In the genomic region with DNA sequence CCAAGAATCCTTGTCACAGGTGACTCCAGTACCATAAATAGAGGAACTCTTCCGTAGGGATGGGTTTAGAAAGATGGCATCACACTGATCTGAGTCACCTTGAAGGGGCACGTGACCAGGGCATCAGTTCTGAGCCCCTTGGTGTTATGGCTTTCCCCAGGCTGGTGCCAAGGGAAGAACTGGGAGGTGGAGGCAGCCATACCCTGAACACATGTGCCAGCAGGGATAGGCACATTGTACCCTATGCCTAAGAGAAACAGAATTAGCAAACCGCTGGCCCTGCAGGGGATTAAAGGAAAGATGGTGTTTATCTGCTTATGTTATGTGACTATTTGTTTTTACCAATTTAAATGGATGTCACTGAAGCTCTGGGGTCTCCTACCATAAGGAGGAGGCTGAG, we compare ENCODE assay signal across 23 cellular contexts.
A peak's percentile ranks its signal among the peaks of the same experiment; 100 is the strongest.
DNase-seq lines count a peak whose midpoint lies in the region; ATAC-seq, FAIRE-seq and TF ChIP-seq lines count a peak whose summit lies in the region.
"Had no signal": no experiment of that assay in that cellular context is flagged by ENCODE, and none has a peak within 500 bp of the region (broad histone marks: within the 10 kb centered on the region; RNA-seq: fewer than 3 reads in every experiment).

No MANE protein-coding gene starts in this region.

- no peak overlapping the region for H3K4ac ChIP-seq in H1 (replicated peaks; ENCODE audit: insufficient read length, low read depth, low read length)

- ATAC-seq in GM21786 (IDR thresholded peaks at IDR 0.05; ENCODE audit: unreplicated experiment), result no peak
- ATAC-seq: A549, HCT116, Panc1 had no signal

- no peak for FAIRE-seq in H1 (lab: Jason Lieb, UNC)
- FAIRE-seq: A549, GM12891 had no signal

- no peak overlapping the region for H3K27ac ChIP-seq in BLaER1 treated with 17β-estradiol and CSF1 and Interleukin-3, amounts not matched to agents 10 nM and 100 nM
- H3K27ac ChIP-seq in H1 (ENCODE audit: low read depth, low read length) (no peak overlapping the region), parathyroid adenoma (no peak overlapping the region)
- H3K27ac ChIP-seq: A549, SK-N-MC had no signal

- H2BK12ac ChIP-seq in H1 (ENCODE audit: low read depth, low read length), result no peak overlapping the region

- H3K23ac ChIP-seq in H1 (ENCODE audit: insufficient read length), result no peak overlapping the region

- H2AK5ac ChIP-seq in H1 (ENCODE audit: low read depth, low read length), result no peak overlapping the region

- H3K18ac ChIP-seq in H1 (ENCODE audit: extremely low read depth, low read length), result no peak overlapping the region

- no peak overlapping the region for H3K14ac ChIP-seq in H1 (ENCODE audit: insufficient read length)

- no peak for TF ChIP-seq POLR2A in H1 (IDR thresholded peaks at IDR 0.05; ENCODE audit: control extremely low read depth in 1 of 2, low read depth in 2 of 2, low read length in 2 of 2)

- no peak for TF ChIP-seq EP300 in Ishikawa (IDR thresholded peaks at IDR 0.05; ENCODE audit: borderline replicate concordance)
- no peak for TF ChIP-seq EP300 in H1 (IDR thresholded peaks at IDR 0.05; ENCODE audit: borderline replicate concordance in 1 of 2, low read depth in 2 of 2, low read length in 2 of 2)

- no peak overlapping the region for H4K91ac ChIP-seq in H1 (replicated peaks; ENCODE audit: insufficient read length, low read length)

- no peak overlapping the region for H4K8ac ChIP-seq in H1 (ENCODE audit: extremely low read depth, insufficient read depth, low read length)

- no peak overlapping the region; the same call in 1 of the 2 replicates for H2BK15ac ChIP-seq in H1 (ENCODE audit: low read length)

- H3K79me2 ChIP-seq in H1 (ENCODE audit: control insufficient read depth in 1 of 2, insufficient read depth in 2 of 2, low read length in 2 of 2) (no peaks in the 10 kb centered on the region), parathyroid adenoma (no peaks in the 10 kb centered on the region)

- H3K36me3 ChIP-seq in BLaER1 treated with 17β-estradiol and CSF1 and Interleukin-3, amounts not matched to agents 10 nM and 100 nM, result no peaks in the 10 kb centered on the region
- H3K36me3 ChIP-seq in H1 (ENCODE audit: control insufficient read depth in 2 of 4, insufficient read depth in 4 of 4, low read length in 3 of 4) (no peaks in the 10 kb centered on the region), parathyroid adenoma (ENCODE audit: control insufficient read depth, insufficient read depth, low read length) (no peaks in the 10 kb centered on the region)

- H2BK20ac ChIP-seq in H1 (ENCODE audit: low read length), result peak overlapping the region; percentile 62; the same call in 1 of the 2 replicates

- H4K20me1 ChIP-seq in BLaER1 treated with 17β-estradiol and CSF1 and Interleukin-3, amounts not matched to agents 10 nM and 100 nM, result no peaks in the 10 kb centered on the region
- H4K20me1 ChIP-seq in H1 (replicated peaks in 1 of 2; ENCODE audit: control insufficient read depth in 1 of 2, insufficient read depth in 2 of 2, low read length in 2 of 2), result peaks cover 0 to 4% of the 10 kb centered on the region in 2 experiments

- H3K27me3 ChIP-seq in BLaER1 treated with 17β-estradiol and CSF1 and Interleukin-3, amounts not matched to agents 10 nM and 100 nM, result no peaks in the 10 kb centered on the region
- H3K27me3 ChIP-seq in H1 (replicated peaks in 1 of 4; ENCODE audit: control insufficient read depth in 3 of 4, extremely low read depth in 1 of 4, insufficient read depth in 3 of 4, low read length in 3 of 4) (0 out of 7 replicates have a peak, but pooled peaks cover 0 to 2% (median 0%) of the 10 kb centered on the region in 4 experiments), parathyroid adenoma (ENCODE audit: control insufficient read depth, insufficient read depth, low read length) (no peaks in the 10 kb centered on the region)

- H3K4me3 ChIP-seq in BLaER1 treated with 17β-estradiol and CSF1 and Interleukin-3, amounts not matched to agents 10 nM and 100 nM, result no peak overlapping the region
- H3K4me3 ChIP-seq in H1 (ENCODE audit: extremely low read depth in 1 of 4, insufficient read depth in 2 of 4, low read depth in 3 of 4, low read length in 4 of 4) (no peak overlapping the region), parathyroid adenoma (ENCODE audit: low read depth, low read length) (no peak overlapping the region)
- H3K4me3 ChIP-seq: A549, SK-N-MC had no signal

- H3K4me1 ChIP-seq in BLaER1 treated with 17β-estradiol and CSF1 and Interleukin-3, amounts not matched to agents 10 nM and 100 nM, result peaks cover 25 to 62% (median 47%) of the 10 kb centered on the region in 10 experiments
- H3K4me1 ChIP-seq in H1 (replicated peaks in 1 of 4; ENCODE audit: control insufficient read depth in 3 of 4, insufficient read depth in 4 of 4, low read length in 3 of 4), result peaks cover 0 to 12% (median 1%) of the 10 kb centered on the region in 4 experiments
- peaks cover 8% of the 10 kb centered on the region for H3K4me1 ChIP-seq in parathyroid adenoma
- H3K4me1 ChIP-seq: Caco-2 had no signal

- 0 out of 22 replicates have a peak, but pooled peaks cover 0 to 1% (median 0%) of the 10 kb centered on the region in 11 experiments for H3K9me3 ChIP-seq in BLaER1 treated with 17β-estradiol and CSF1 and Interleukin-3, amounts not matched to agents 10 nM and 100 nM (replicated peaks in 1 of 11)
- no peaks in the 10 kb centered on the region for H3K9me3 ChIP-seq in H1 (ENCODE audit: insufficient read depth in 2 of 2, low read depth in 1 of 2, low read length in 1 of 2)
- no peaks in the 10 kb centered on the region for H3K9me3 ChIP-seq in parathyroid adenoma (ENCODE audit: control insufficient read depth, low read length)
- H3K9me3 ChIP-seq: A549, Caco-2 had no signal

- H2BK120ac ChIP-seq in H1 (replicated peaks; ENCODE audit: low read depth, low read length), result no peak overlapping the region

- no peak overlapping the region for H2AFZ ChIP-seq in H1 (ENCODE audit: low read length)
- H2AFZ ChIP-seq in parathyroid adenoma, result peak overlapping the region; percentile 33

- TF ChIP-seq CTCF in H1 (IDR thresholded peaks at IDR 0.05; ENCODE audit: control extremely low read depth in 1 of 3, insufficient read depth in 1 of 3, low read depth in 1 of 3, low read length in 3 of 3) (no peak), parathyroid adenoma (IDR thresholded peaks at IDR 0.05) (no peak)

- no peak overlapping the region for H2BK5ac ChIP-seq in H1 (ENCODE audit: low read depth, low read length)

- POLR2A ChIA-PET in H1 (lab: Charles Lee; ENCODE audit: partially characterized antibody), result no interaction called here

- H3K4me2 ChIP-seq in BLaER1 treated with 17β-estradiol and CSF1 and Interleukin-3, amounts not matched to agents 10 nM and 100 nM, result peak overlapping the region in 7 of 11 experiments; percentile 35 to 79 (median 66); a peak in 10 of 22 replicates
- H3K4me2 ChIP-seq in H1 (ENCODE audit: insufficient read depth in 1 of 2, low read depth in 2 of 2, low read length in 2 of 2) (no peak overlapping the region), parathyroid adenoma (ENCODE audit: low read length) (no peak overlapping the region)
- H3K4me2 ChIP-seq: A549 had no signal

- DNase-seq in H1 (ENCODE audit: low read depth in 1 of 2, low spot score in 2 of 2), result no peak
- no peak for DNase-seq in hepatic stellate cell (ENCODE audit: low spot score)
- no peak for DNase-seq in foreskin melanocyte
- DNase-seq: AML-193; C1 segment of cervical spinal cord; CD4-positive, alpha-beta memory T cell; DMS79; GF-D8; NCI-H1105; NCI-H146; NCI-H2029; NCI-H446; SIG-M5 had no signal

- no peaks in the 10 kb centered on the region for H3K23me2 ChIP-seq in H1 (ENCODE audit: low read depth, low read length)

- H3K79me1 ChIP-seq in H1 (ENCODE audit: low read depth, low read length), result no peaks in the 10 kb centered on the region

- no peak overlapping the region for H4K5ac ChIP-seq in H1 (ENCODE audit: insufficient read length, low read depth, low read length)

- CTCF ChIA-PET in H1 (lab: Charles Lee; ENCODE audit: partially characterized antibody), result interaction anchor here (0.7 to 18.7 kb wide), 7 partner anchors 10 to 385 kb away, joined by 3 to 1065 read pairs (median 5); partner anchors contain the start of gene CDC26

- TF ChIP-seq RAD21 in Ishikawa (IDR thresholded peaks at IDR 0.05; ENCODE audit: low read depth) (no peak), H1 (IDR thresholded peaks at IDR 0.05 in 1 of 2, conservative IDR thresholded peaks at IDR 0.05 in 1 of 2; ENCODE audit: low read depth in 2 of 2, low read length in 2 of 2) (no peak)

- H3K56ac ChIP-seq in H1 (replicated peaks; ENCODE audit: insufficient read length, low read depth, low read length), result no peak overlapping the region

- no peak overlapping the region for H3K9ac ChIP-seq in BLaER1 treated with 17β-estradiol and CSF1 and Interleukin-3, amounts not matched to agents 10 nM and 100 nM
- H3K9ac ChIP-seq in H1 (replicated peaks in 1 of 4; ENCODE audit: extremely low read depth in 1 of 4, low read depth in 3 of 4, low read length in 3 of 4), result no peak overlapping the region
- H3K9ac ChIP-seq in parathyroid adenoma, result no peak overlapping the region

- 86% methylated on average over 3 of the region's 3 CpGs; no CpG with 5 or more reads in 1 of the 2 experiments for WGBS in H1 (ENCODE audit: extremely low coverage in 1 of 2, insufficient coverage in 1 of 2, insufficient read length in 1 of 2, insufficient replicate concordance in 2 of 2, low coverage in 1 of 2, low lambda C conversion rate in 2 of 2, missing lambda C conversion rate in 1 of 2), 2 experiments

TF ChIP-seq in Ishikawa, 13 proteins besides CTCF, POLR2A, EP300 and RAD21:
- TF ChIP-seq, protein P1, sequence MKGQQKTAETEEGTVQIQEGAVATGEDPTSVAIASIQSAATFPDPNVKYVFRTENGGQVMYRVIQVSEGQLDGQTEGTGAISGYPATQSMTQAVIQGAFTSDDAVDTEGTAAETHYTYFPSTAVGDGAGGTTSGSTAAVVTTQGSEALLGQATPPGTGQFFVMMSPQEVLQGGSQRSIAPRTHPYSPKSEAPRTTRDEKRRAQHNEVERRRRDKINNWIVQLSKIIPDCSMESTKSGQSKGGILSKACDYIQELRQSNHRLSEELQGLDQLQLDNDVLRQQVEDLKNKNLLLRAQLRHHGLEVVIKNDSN (IDR thresholded peaks at IDR 0.05), result peak; percentile 41; the same call in 1 of the 2 replicates
- TF ChIP-seq CEBPB (IDR thresholded peaks at IDR 0.05), result no peak
- no peak for TF ChIP-seq CREB1 (IDR thresholded peaks at IDR 0.05; ENCODE audit: low read depth)
- no peak for TF ChIP-seq YY1 (IDR thresholded peaks at IDR 0.05; ENCODE audit: low read depth)

TF ChIP-seq in H1, 55 proteins besides CTCF, POLR2A, EP300 and RAD21:
- TF ChIP-seq CEBPB (IDR thresholded peaks at IDR 0.05; ENCODE audit: low read depth, low read length) (no peak), SIX5 (IDR thresholded peaks at IDR 0.05; ENCODE audit: low read depth, low read length) (no peak), CBX5 (IDR thresholded peaks at IDR 0.05; ENCODE audit: low read depth, low read length) (no peak), JUND (IDR thresholded peaks at IDR 0.05; ENCODE audit: low read length) (no peak)

Comparison
In these comparisons a context has a peak if more than half of its experiments do, and no peak if none do; other contexts are left out.
1. H3K4me2 ChIP-seq: peak in BLaER1 treated with 17β-estradiol and CSF1 and Interleukin-3, amounts not matched to agents 10 nM and 100 nM (7 of 11); none in H1 (0 of 2) and parathyroid adenoma (single experiment).